In genomic region chr7:130917669-130918128, GRCh38 we compare ENCODE assay signal across 8 cellular contexts.
A peak's percentile ranks its signal among the peaks of the same experiment; 100 is the strongest.
DNase-seq lines count a peak whose midpoint lies in the region; ATAC-seq and TF ChIP-seq lines count a peak whose summit lies in the region.
"Had no signal": no experiment of that assay in that cellular context is flagged by ENCODE, and none has a peak within 500 bp of the region (broad histone marks: within the 10 kb centered on the region; RNA-seq: fewer than 3 reads in every experiment).

No MANE protein-coding gene starts in this region.

- H3K4me3 ChIP-seq in HEK293 (ENCODE audit: low read depth, low read length) (no peak overlapping the region), RWPE2 (ENCODE audit: severe bottlenecking) (no peak overlapping the region), skeletal muscle satellite cell (ENCODE audit: low read length) (peak overlapping the region; percentile 14)
- no peak overlapping the region for H3K4me3 ChIP-seq in effector memory CD4-positive, alpha-beta T cell (ENCODE audit: insufficient read depth, low read depth, low read length, poor library complexity, severe bottlenecking)

- no peak overlapping the region for H3K27ac ChIP-seq in HEK293 (ENCODE audit: extremely low read depth, low read depth, low read length)
- peak overlapping the region; percentile 100 for H3K27ac ChIP-seq in RWPE2 (ENCODE audit: poor library complexity, severe bottlenecking)
- peak overlapping the region; percentile 90 for H3K27ac ChIP-seq in effector memory CD4-positive, alpha-beta T cell (ENCODE audit: insufficient read depth, low read length, poor library complexity, severe bottlenecking)

- H3K9me3 ChIP-seq in HEK293 (ENCODE audit: control insufficient read depth, insufficient read depth, low read depth, low read length) (no peaks in the 10 kb centered on the region), RWPE2 (ENCODE audit: severe bottlenecking) (no peaks in the 10 kb centered on the region), skeletal muscle satellite cell (replicated peaks; ENCODE audit: low read length) (no peaks in the 10 kb centered on the region)
- no peaks in the 10 kb centered on the region for H3K9me3 ChIP-seq in effector memory CD4-positive, alpha-beta T cell (ENCODE audit: control insufficient read depth, low read length)

- no peak for DNase-seq in RWPE2 (ENCODE audit: low spot score)
- DNase-seq in effector memory CD4-positive, alpha-beta T cell = no peak
- DNase-seq in HK-2 (ENCODE audit: unreplicated experiment) = no peak
- no peak for DNase-seq in AG08395 (ENCODE audit: low spot score)
- no peak for DNase-seq in posterior vena cava (ENCODE audit: low spot score)
- DNase-seq: NCI-H2029 had no signal

- TF ChIP-seq CTCF in HEK293 (tag by site-specific recombination; IDR thresholded peaks at IDR 0.05) (no peak), RWPE2 (IDR thresholded peaks at IDR 0.05; ENCODE audit: poor library complexity, severe bottlenecking) (no peak)

- peak overlapping the region; percentile 68 for H3K4me2 ChIP-seq in skeletal muscle satellite cell (ENCODE audit: low read length)

- H3K4me1 ChIP-seq in HEK293 (ENCODE audit: control insufficient read depth, insufficient read depth, low read length) = peaks cover 6% of the 10 kb centered on the region
- peaks cover 60% of the 10 kb centered on the region for H3K4me1 ChIP-seq in RWPE2 (ENCODE audit: insufficient read depth, poor library complexity, severe bottlenecking)
- peaks cover 59% of the 10 kb centered on the region for H3K4me1 ChIP-seq in effector memory CD4-positive, alpha-beta T cell (ENCODE audit: control insufficient read depth, insufficient read depth, low read length, poor library complexity, severe bottlenecking)
- peaks cover 89% of the 10 kb centered on the region for H3K4me1 ChIP-seq in skeletal muscle satellite cell (ENCODE audit: control insufficient read depth, insufficient read depth, low read length)

- no peaks in the 10 kb centered on the region for H3K27me3 ChIP-seq in RWPE2 (ENCODE audit: insufficient read depth, poor library complexity, severe bottlenecking)
- H3K27me3 ChIP-seq in effector memory CD4-positive, alpha-beta T cell (replicated peaks; ENCODE audit: control insufficient read depth, insufficient read depth, low read length, poor library complexity, severe bottlenecking) = no peaks in the 10 kb centered on the region
- H3K27me3 ChIP-seq in skeletal muscle satellite cell (ENCODE audit: control insufficient read depth, insufficient read depth, low read length) = no peaks in the 10 kb centered on the region

- CTCF ChIA-PET in HEK293 (lab: Yijun Ruan, JAX) = interaction anchor here (0.7 to 0.9 kb wide), 2 partner anchors 10 to 43 kb away, joined by 3 read pairs; no protein-coding TSS in a partner anchor

- no peaks in the 10 kb centered on the region for H3K36me3 ChIP-seq in HEK293 (ENCODE audit: control insufficient read depth in 2 of 2, insufficient read depth in 1 of 2, low read length in 2 of 2)
- H3K36me3 ChIP-seq in RWPE2 (ENCODE audit: low read depth) = peaks cover 10% of the 10 kb centered on the region
- H3K36me3 ChIP-seq in effector memory CD4-positive, alpha-beta T cell (ENCODE audit: control insufficient read depth, insufficient read depth, low read length) = peaks cover 12% of the 10 kb centered on the region
- peaks cover 5% of the 10 kb centered on the region for H3K36me3 ChIP-seq in skeletal muscle satellite cell (ENCODE audit: insufficient read depth, low read length)

- POLR2A ChIA-PET in HEK293 (lab: Yijun Ruan, JAX) = no interaction called here

- peak overlapping the region; percentile 71 for H3K9ac ChIP-seq in skeletal muscle satellite cell (ENCODE audit: low read depth, low read length)

- intact Hi-C loops in posterior vena cava (cut with DNase I) = no loop called here

- peak; percentile 37 for ATAC-seq in RWPE2 (ENCODE audit: low read depth)

TF ChIP-seq in HEK293, 187 proteins besides CTCF, POLR2A, EP300 and RAD21:
- TF ChIP-seq ZNF530 (tag by site-specific recombination; IDR thresholded peaks at IDR 0.05; ENCODE audit: low read depth) (no peak), ZNF596 (tag by site-specific recombination; IDR thresholded peaks at IDR 0.05) (no peak), SCRT2 (tag by site-specific recombination; IDR thresholded peaks at IDR 0.05) (no peak), RBAK (tag by site-specific recombination; IDR thresholded peaks at IDR 0.05) (no peak), PATZ1 (tag by site-specific recombination; IDR thresholded peaks at IDR 0.05) (no peak), PRDM6 (tag by site-specific recombination; IDR thresholded peaks at IDR 0.05) (peak; percentile 72; the same call in 1 of the 2 replicates), BCL11A (tag by site-specific recombination; IDR thresholded peaks at IDR 0.05; ENCODE audit: low read depth) (no peak), ZNF433 (tag by site-specific recombination; IDR thresholded peaks at IDR 0.05; ENCODE audit: low read depth) (no peak)
